1 cellular context compared by ENCODE assay signal in the genomic region with DNA sequence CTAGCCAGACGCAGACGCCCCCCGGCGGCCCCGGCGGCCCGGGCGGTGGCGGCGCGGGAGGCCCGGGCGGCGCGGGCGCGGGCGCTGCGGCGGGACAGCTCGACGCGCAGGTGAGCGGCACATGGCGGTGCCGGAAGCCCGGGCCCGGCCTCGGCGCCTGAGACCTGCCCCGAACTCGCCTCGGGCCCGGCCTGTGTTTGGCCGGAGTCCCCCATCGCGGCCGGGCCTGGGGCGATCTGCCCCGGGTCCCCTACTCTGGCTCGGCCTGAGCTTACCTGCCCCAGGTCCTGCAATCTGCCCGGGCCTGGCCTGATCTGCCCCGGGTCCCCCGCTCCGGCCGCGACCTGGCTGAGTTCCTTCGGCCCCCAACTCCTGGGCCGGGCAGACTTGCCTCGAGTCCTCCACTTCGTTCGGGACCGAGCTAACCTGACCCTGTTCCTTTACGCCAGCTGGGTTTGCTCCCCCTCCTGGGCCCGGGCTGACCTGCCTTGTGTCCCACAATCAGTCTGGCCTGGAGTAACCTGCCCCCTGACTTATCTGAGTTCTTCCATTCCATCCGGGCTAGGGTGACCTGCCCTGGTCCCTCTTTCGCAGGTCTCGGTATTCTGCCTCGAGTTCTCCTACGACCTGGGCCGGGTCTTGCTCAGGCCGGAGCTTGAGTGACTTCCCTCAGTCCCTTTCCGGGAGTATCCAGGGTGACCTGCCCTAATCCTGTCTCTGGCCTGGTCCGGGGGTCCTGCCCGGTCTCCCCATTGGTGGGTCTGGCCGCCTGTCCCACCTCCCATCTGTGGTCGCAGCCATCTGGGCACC.
TF ChIP-seq lines count a peak whose summit lies in the region.

No MANE protein-coding gene starts in this region.

TF ChIP-seq in HEK293, 187 proteins besides CTCF, POLR2A, EP300 and RAD21 (continued from another document):
- TF ChIP-seq, protein P1, sequence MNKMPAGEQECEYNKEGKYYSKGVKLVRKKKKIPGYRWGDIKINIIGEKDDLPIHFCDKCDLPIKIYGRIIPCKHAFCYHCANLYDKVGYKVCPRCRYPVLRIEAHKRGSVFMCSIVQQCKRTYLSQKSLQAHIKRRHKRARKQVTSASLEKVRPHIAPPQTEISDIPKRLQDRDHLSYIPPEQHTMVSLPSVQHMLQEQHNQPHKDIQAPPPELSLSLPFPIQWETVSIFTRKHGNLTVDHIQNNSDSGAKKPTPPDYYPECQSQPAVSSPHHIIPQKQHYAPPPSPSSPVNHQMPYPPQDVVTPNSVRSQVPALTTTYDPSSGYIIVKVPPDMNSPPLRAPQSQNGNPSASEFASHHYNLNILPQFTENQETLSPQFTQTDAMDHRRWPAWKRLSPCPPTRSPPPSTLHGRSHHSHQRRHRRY (tag by site-specific recombination; IDR thresholded peaks at IDR 0.05) = no peak
